In the genomic region with DNA sequence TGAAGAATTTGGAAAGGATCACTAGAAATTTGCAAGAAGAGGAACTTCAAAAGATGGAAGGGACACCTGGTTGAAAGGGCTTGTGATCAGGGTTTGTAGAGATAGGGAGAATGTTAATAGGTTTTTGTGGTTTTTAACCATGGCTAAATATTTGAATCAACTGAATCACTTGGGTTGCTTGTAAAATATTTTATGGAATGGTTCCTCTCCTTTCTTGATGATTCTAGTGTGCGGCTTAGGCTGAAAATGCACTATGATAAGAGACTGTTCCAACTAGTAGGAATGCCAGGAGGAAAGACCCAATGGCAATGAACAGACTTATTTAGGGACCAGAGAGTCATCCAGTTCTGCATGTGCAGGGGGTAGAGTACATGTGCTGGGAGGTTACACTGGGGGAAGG, we compare ENCODE assay signal across 16 cellular contexts.
DNase-seq lines count a peak whose midpoint lies in the region; ATAC-seq and TF ChIP-seq lines count a peak whose summit lies in the region.
"Had no signal": no experiment of that assay in that cellular context is flagged by ENCODE, and none has a peak within 500 bp of the region (broad histone marks: within the 10 kb centered on the region; RNA-seq: fewer than 3 reads in every experiment).

No MANE protein-coding gene starts in this region.

- WGBS in heart left ventricle, 4 donors, result 93 to 100% (median 97%) methylated on average over 1 of the region's 1 CpG

- H3K27ac ChIP-seq in HEK293 (ENCODE audit: extremely low read depth, low read depth, low read length) (no peak overlapping the region), heart left ventricle (no peak overlapping the region)
- H3K27ac ChIP-seq: C4-2B had no signal

- peak overlapping the region; percentile 4 for H3K4me3 Mint-ChIP-seq in nephron progenitor cell
- H3K4me3 Mint-ChIP-seq: CD4-positive, alpha-beta T cell had no signal

- H3K27ac Mint-ChIP-seq in nephron progenitor cell, result peak overlapping the region; percentile 85
- H3K27ac Mint-ChIP-seq: CD4-positive, alpha-beta T cell had no signal

- H3K36me3 Mint-ChIP-seq in nephron progenitor cell (ENCODE audit: low read depth), result peaks cover 29% of the 10 kb centered on the region

- H3K4me3 ChIP-seq in HEK293 (ENCODE audit: low read depth, low read length), result no peak overlapping the region
- no peak overlapping the region for H3K4me3 ChIP-seq in fibroblast of villous mesenchyme (ENCODE audit: low read depth, low read length)
- H3K4me3 ChIP-seq in heart left ventricle, result no peak overlapping the region
- H3K4me3 ChIP-seq: HAP-1 had no signal

- POLR2A ChIA-PET in HEK293 (lab: Yijun Ruan, JAX), result no interaction called here

- CTCF ChIA-PET in HEK293 (lab: Yijun Ruan, JAX), result interaction anchor here (0.6 kb wide), 1 partner anchor 20 kb away, joined by 5 read pairs; no protein-coding TSS in a partner anchor

- peaks cover 44% of the 10 kb centered on the region for H3K4me1 Mint-ChIP-seq in nephron progenitor cell

- ATAC-seq in GM19023 (IDR thresholded peaks at IDR 0.05; ENCODE audit: unreplicated experiment) (no peak), heart left ventricle (no peak)

- TF ChIP-seq CTCF in HEK293 (tag by site-specific recombination; IDR thresholded peaks at IDR 0.05), result no peak
- no peak for TF ChIP-seq CTCF in fibroblast of villous mesenchyme (IDR thresholded peaks at IDR 0.05; ENCODE audit: insufficient read depth, low read depth, low read length)
- no peak for TF ChIP-seq CTCF in nephron progenitor cell (IDR thresholded peaks at IDR 0.05)
- no peak for TF ChIP-seq CTCF in heart left ventricle (IDR thresholded peaks at IDR 0.05)

- intact Hi-C loops in heart left ventricle (cut with DNase I), result no loop called here

- H3K9me3 ChIP-seq in HEK293 (ENCODE audit: control insufficient read depth, insufficient read depth, low read depth, low read length) (no peaks in the 10 kb centered on the region), heart left ventricle (peaks cover 0 to 5% (median 0%) of the 10 kb centered on the region in 12 donors)
- H3K9me3 ChIP-seq: Caco-2, HAP-1 had no signal

- no peaks in the 10 kb centered on the region for H3K27me3 ChIP-seq in heart left ventricle

- H3K27me3 Mint-ChIP-seq in nephron progenitor cell (ENCODE audit: low read depth, poor library complexity), result no peaks in the 10 kb centered on the region
- H3K27me3 Mint-ChIP-seq: CD4-positive, alpha-beta T cell; IgD-negative memory B cell had no signal

- DNase-seq in M059J (ENCODE audit: low read depth), result peak; percentile 54
- peak; percentile 37 for DNase-seq in fibroblast of villous mesenchyme (ENCODE audit: low read depth)
- DNase-seq in nephron progenitor cell, result no peak
- DNase-seq in NCI-H345 (lab: John Stamatoyannopoulos, UW), result no peak
- no peak for DNase-seq in heart left ventricle
- DNase-seq: ACHN; Caco-2; CD4-positive, alpha-beta T cell; GDM1; Karpas-422; KBM-7 had no signal

- peaks cover 14% of the 10 kb centered on the region for H3K9me3 Mint-ChIP-seq in nephron progenitor cell
- H3K9me3 Mint-ChIP-seq: IgD-negative memory B cell had no signal

- no peaks in the 10 kb centered on the region for H3K36me3 ChIP-seq in HEK293 (ENCODE audit: control insufficient read depth in 2 of 2, insufficient read depth in 1 of 2, low read length in 2 of 2)
- H3K36me3 ChIP-seq in heart left ventricle, result no peaks in the 10 kb centered on the region
- H3K36me3 ChIP-seq: HAP-1 had no signal

- no peak for TF ChIP-seq POLR2A in heart left ventricle (IDR thresholded peaks at IDR 0.05)

- no peaks in the 10 kb centered on the region for H3K4me1 ChIP-seq in HEK293 (ENCODE audit: control insufficient read depth, insufficient read depth, low read length)
- H3K4me1 ChIP-seq in heart left ventricle, result peaks cover 0 to 3% (median 0%) of the 10 kb centered on the region in 12 donors
- H3K4me1 ChIP-seq: Caco-2, HAP-1 had no signal

TF ChIP-seq in HEK293, 187 proteins besides CTCF, POLR2A, EP300 and RAD21:
- TF ChIP-seq ZNF311 (tag by site-specific recombination; IDR thresholded peaks at IDR 0.05; ENCODE audit: borderline replicate concordance) (no peak), FEZF1 (tag by site-specific recombination; IDR thresholded peaks at IDR 0.05) (no peak), GLIS1 (tag by site-specific recombination; IDR thresholded peaks at IDR 0.05) (peak; percentile 41; the same call in 1 of the 2 replicates), KLF8 (tag by site-specific recombination; IDR thresholded peaks at IDR 0.05) (no peak), ZXDB (tag by site-specific recombination; IDR thresholded peaks at IDR 0.05) (no peak), OSR2 (tag by site-specific recombination; IDR thresholded peaks at IDR 0.05) (no peak)
- TF ChIP-seq, protein P1, sequence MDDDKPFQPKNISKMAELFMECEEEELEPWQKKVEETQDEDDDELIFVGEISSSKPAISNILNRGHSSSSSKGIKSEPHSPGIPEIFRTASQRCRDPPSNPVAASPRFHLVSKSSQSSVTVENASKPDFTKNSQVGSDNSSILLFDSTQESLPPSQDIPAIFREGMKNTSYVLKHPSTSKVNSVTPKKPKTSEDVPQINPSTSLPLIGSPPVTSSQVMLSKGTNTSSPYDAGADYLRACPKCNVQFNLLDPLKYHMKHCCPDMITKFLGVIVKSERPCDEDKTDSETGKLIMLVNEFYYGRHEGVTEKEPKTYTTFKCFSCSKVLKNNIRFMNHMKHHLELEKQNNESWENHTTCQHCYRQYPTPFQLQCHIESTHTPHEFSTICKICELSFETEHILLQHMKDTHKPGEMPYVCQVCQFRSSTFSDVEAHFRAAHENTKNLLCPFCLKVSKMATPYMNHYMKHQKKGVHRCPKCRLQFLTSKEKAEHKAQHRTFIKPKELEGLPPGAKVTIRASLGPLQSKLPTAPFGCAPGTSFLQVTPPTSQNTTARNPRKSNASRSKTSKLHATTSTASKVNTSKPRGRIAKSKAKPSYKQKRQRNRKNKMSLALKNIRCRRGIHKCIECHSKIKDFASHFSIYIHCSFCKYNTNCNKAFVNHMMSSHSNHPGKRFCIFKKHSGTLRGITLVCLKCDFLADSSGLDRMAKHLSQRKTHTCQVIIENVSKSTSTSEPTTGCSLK (tag by site-specific recombination; IDR thresholded peaks at IDR 0.05), result no peak

Comparison
In these comparisons a context has a peak if more than half of its experiments do, and no peak if none do; other contexts are left out.
1. DNase-seq: peak in M059J (single experiment) and fibroblast of villous mesenchyme (single experiment); none in nephron progenitor cell (single experiment), NCI-H345 (single experiment) and heart left ventricle (0 of 5).